ENCODE assay signal across 8 cellular contexts in genomic region chr5:89313804-89314588, GRCh38.
DNase-seq lines count a peak whose midpoint lies in the region; ATAC-seq and TF ChIP-seq lines count a peak whose summit lies in the region.

No MANE protein-coding gene starts in this region.

- intact Hi-C loops in A673 (cut with micrococcal nuclease; ENCODE audit: unreplicated experiment) (no loop called here), testis (cut with DNase I; ENCODE audit: low total_unique reads) (no loop called here)

- TF ChIP-seq CTCF in A673 (conservative IDR thresholded peaks at IDR 0.05; ENCODE audit: low read depth, low read length) (no peak), coronary artery (IDR thresholded peaks at IDR 0.05) (no peak), testis (IDR thresholded peaks at IDR 0.05) (no peak)

- H3K27me3 ChIP-seq in A673 (replicated peaks; ENCODE audit: insufficient read depth, low read depth, low read length, poor library complexity) = no peaks in the 10 kb centered on the region
- no peaks in the 10 kb centered on the region for H3K27me3 ChIP-seq in testis

- WGBS in testis, 2 donors = 49 to 54% methylated on average over 3 of the region's 3 CpGs

- H3K4me3 ChIP-seq in A673 (ENCODE audit: low read depth, low read length, poor library complexity, severe bottlenecking) = no peak overlapping the region
- H3K4me3 ChIP-seq in coronary artery = no peak overlapping the region
- no peak overlapping the region for H3K4me3 ChIP-seq in skeletal muscle cell (ENCODE audit: low read depth, low read length)
- no peak overlapping the region for H3K4me3 ChIP-seq in testis

- no peaks in the 10 kb centered on the region for H3K36me3 ChIP-seq in A673 (ENCODE audit: insufficient read depth, low read length, poor library complexity, severe bottlenecking)
- no peaks in the 10 kb centered on the region for H3K36me3 ChIP-seq in testis (ENCODE audit: low read depth, missing control alignments)

- H3K4me1 ChIP-seq in A673 (ENCODE audit: insufficient read depth, low read length, poor library complexity, severe bottlenecking) = no peaks in the 10 kb centered on the region
- no peaks in the 10 kb centered on the region for H3K4me1 ChIP-seq in testis

- CTCF ChIA-PET in A673 (lab: Charles Lee) = no interaction called here

- H3K9me3 ChIP-seq in A673 (ENCODE audit: low read depth, low read length, poor library complexity, severe bottlenecking) = no peaks in the 10 kb centered on the region
- no peaks in the 10 kb centered on the region for H3K9me3 ChIP-seq in testis

- ATAC-seq in GM18498 (IDR thresholded peaks at IDR 0.05; ENCODE audit: unreplicated experiment) = peak; percentile 96
- ATAC-seq in HG02798 (IDR thresholded peaks at IDR 0.05; ENCODE audit: poor library complexity, unreplicated experiment) = peak; percentile 97

- no peak for TF ChIP-seq POLR2A in testis (IDR thresholded peaks at IDR 0.05)

- POLR2A ChIA-PET in A673 (lab: Charles Lee; ENCODE audit: low non-redundant PET) = no interaction called here

- DNase-seq in A673 (ENCODE audit: low spot score) (peak; percentile 1), NCI-H226 (peak; percentile 76), coronary artery (ENCODE audit: low spot score) (no peak), skeletal muscle cell (ENCODE audit: low read depth) (peak; percentile 89), testis (no peak)
- DNase-seq in stimulated activated CD4-positive, alpha-beta T cell treated with anti-CD3 and anti-CD28 coated beads, Interleukin-4, amount 100 ng/mL, for 4 hours = no peak

- no TSS peak for BruUV-seq in A673 (replicated peaks; lab: Mats Ljungman, UMichigan)

- H3K27ac ChIP-seq in A673 (ENCODE audit: low read depth, low read length, poor library complexity, severe bottlenecking) (no peak overlapping the region), coronary artery (peak overlapping the region; percentile 36 to 44), testis (no peak overlapping the region)

Comparison
In these comparisons a context has a peak if more than half of its experiments do, and no peak if none do; other contexts are left out.
1. DNase-seq: peak in A673 (single experiment), NCI-H226 (single experiment) and skeletal muscle cell (single experiment); none in coronary artery (single experiment), testis (single experiment) and stimulated activated CD4-positive, alpha-beta T cell treated with anti-CD3 and anti-CD28 coated beads, Interleukin-4, amount 100 ng/mL, for 4 hours (0 of 2).
2. H3K27ac ChIP-seq: peak in coronary artery (2 of 2); none in A673 (single experiment) and testis (0 of 2).